In the genomic region with DNA sequence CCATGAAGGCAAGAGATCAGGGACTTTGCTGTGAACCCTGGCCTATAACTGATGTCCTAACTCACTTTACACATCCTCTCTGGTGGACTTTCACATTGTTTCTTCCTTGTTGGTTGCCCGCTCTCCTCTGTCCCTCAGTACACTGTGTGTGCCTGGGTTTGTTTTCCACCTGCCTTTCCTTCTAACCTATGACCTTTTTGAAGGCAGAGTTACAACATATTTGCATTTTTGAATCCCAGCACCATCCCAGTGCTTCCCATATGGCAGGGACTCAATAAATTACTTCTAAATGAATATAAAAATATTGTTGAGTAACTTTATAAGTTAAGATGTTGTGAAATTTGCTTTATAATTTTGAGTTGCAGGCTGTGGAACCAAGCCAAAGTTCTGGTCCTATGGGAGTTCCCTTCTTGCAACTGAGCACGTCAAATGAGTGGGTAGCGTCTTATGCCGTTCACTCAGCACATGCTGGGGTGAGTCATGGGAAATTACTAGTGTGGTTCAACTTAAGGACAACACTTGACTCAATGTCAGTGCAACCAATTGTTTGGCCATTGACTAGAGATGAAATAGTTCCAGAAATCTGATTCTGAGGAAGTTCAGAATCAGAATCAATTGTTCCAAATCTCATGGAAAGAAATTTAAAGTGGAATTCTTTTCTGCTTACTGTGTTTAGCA, we compare ENCODE assay signal across 8 cellular contexts.
DNase-seq lines count a peak whose midpoint lies in the region; ATAC-seq and TF ChIP-seq lines count a peak whose summit lies in the region.

No MANE protein-coding gene starts in this region.

- WGBS in lower leg skin, 2 donors = 29 to 34% methylated on average over 4 of the region's 4 CpGs

- H3K4me3 ChIP-seq in lower leg skin (ENCODE audit: low read depth, poor library complexity, severe bottlenecking) = no peak overlapping the region

- H3K36me3 Mint-ChIP-seq in natural killer cell treated with Interleukin-12 subunit alpha and Interleukin-12 subunit beta and Interleukin-15 and Interleukin-18, amount 100 ng/mL, for 72 hours = peaks cover 5% of the 10 kb centered on the region
- H3K36me3 Mint-ChIP-seq in natural killer cell = no peaks in the 10 kb centered on the region

- TF ChIP-seq CTCF in natural killer cell (IDR thresholded peaks at IDR 0.05) = no peak
- TF ChIP-seq CTCF in lower leg skin (IDR thresholded peaks at IDR 0.05) = no peak

- intact Hi-C loops in natural killer cell (cut with micrococcal nuclease) (no loop called here), lower leg skin (cut with DNase I; ENCODE audit: low total_unique reads) (no loop called here), posterior cingulate gyrus (cut with DNase I) (no loop called here)

- H3K9me3 Mint-ChIP-seq in natural killer cell treated with Interleukin-12 subunit alpha and Interleukin-12 subunit beta and Interleukin-15 and Interleukin-18, amount 100 ng/mL, for 72 hours = peaks cover 11% of the 10 kb centered on the region
- peaks cover 2 to 11% of the 10 kb centered on the region in 2 donors for H3K9me3 Mint-ChIP-seq in natural killer cell

- no peak overlapping the region for H3K27ac Mint-ChIP-seq in natural killer cell treated with Interleukin-12 subunit alpha and Interleukin-12 subunit beta and Interleukin-15 and Interleukin-18, amount 100 ng/mL, for 72 hours
- H3K27ac Mint-ChIP-seq in natural killer cell = no peak overlapping the region

- H3K4me3 Mint-ChIP-seq in natural killer cell treated with Interleukin-12 subunit alpha and Interleukin-12 subunit beta and Interleukin-15 and Interleukin-18, amount 100 ng/mL, for 72 hours = no peak overlapping the region
- H3K4me3 Mint-ChIP-seq in natural killer cell = no peak overlapping the region

- peak; percentile 71 to 78 for ATAC-seq in natural killer cell treated with Interleukin-12 subunit alpha and Interleukin-12 subunit beta and Interleukin-15 and Interleukin-18, amount 100 ng/mL, for 72 hours
- ATAC-seq in natural killer cell = no peak
- ATAC-seq in HG03139 (IDR thresholded peaks at IDR 0.05; ENCODE audit: unreplicated experiment) = peak; percentile 72

- no peaks in the 10 kb centered on the region for H3K27me3 Mint-ChIP-seq in natural killer cell treated with Interleukin-12 subunit alpha and Interleukin-12 subunit beta and Interleukin-15 and Interleukin-18, amount 100 ng/mL, for 72 hours
- no peaks in the 10 kb centered on the region for H3K27me3 Mint-ChIP-seq in natural killer cell (ENCODE audit: low read depth in 2 of 2)

- no peaks in the 10 kb centered on the region for H3K4me1 Mint-ChIP-seq in natural killer cell treated with Interleukin-12 subunit alpha and Interleukin-12 subunit beta and Interleukin-15 and Interleukin-18, amount 100 ng/mL, for 72 hours (ENCODE audit: low read depth in 2 of 2)
- H3K4me1 Mint-ChIP-seq in natural killer cell = no peaks in the 10 kb centered on the region

- no peak for DNase-seq in natural killer cell treated with Interleukin-12 subunit alpha and Interleukin-12 subunit beta and Interleukin-15 and Interleukin-18, amount 100 ng/mL, for 72 hours (ENCODE audit: low spot score)
- DNase-seq in natural killer cell = no peak
- DNase-seq in amniotic epithelial cell (ENCODE audit: low read depth) = peak; percentile 100
- DNase-seq in lower leg skin (ENCODE audit: low spot score in 2 of 2) = peak; percentile 91 to 92
- DNase-seq in NCI-H146 (lab: John Stamatoyannopoulos, UW) = no peak
- DNase-seq in posterior cingulate gyrus = no peak
- no peak for DNase-seq in ecto neural progenitor cell (ENCODE audit: low spot score)

- TF ChIP-seq POLR2A in lower leg skin (IDR thresholded peaks at IDR 0.05) = no peak

Comparison
In these comparisons a context has a peak if more than half of its experiments do, and no peak if none do; other contexts are left out.
1. ATAC-seq: peak in natural killer cell treated with Interleukin-12 subunit alpha and Interleukin-12 subunit beta and Interleukin-15 and Interleukin-18, amount 100 ng/mL, for 72 hours (2 of 2) and HG03139 (single experiment); none in natural killer cell (0 of 3).
2. DNase-seq: peak in amniotic epithelial cell (single experiment) and lower leg skin (2 of 2); none in natural killer cell treated with Interleukin-12 subunit alpha and Interleukin-12 subunit beta and Interleukin-15 and Interleukin-18, amount 100 ng/mL, for 72 hours (single experiment), natural killer cell (single experiment), NCI-H146 (single experiment), posterior cingulate gyrus (0 of 10) and ecto neural progenitor cell (single experiment).